34 cellular contexts compared by ENCODE assay signal in the genomic region with DNA sequence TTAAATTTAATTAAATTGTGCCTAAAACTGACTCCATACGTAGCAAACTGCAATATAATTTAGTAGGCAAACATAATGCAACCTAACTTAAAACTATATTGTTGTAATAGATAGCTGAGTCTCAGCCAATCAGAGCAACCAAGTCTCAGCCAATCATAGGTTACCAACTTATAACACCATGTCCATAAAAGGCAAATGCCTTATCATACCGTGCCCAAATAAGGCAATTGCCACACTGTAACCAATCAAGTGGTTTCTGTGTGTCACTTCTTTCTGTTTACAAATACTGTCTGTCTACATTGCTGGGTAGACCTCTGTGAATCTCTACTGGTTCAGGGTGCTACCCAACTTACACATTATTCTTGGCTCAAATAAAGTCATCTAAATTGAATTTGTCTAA.
"Had no signal": no experiment of that assay in that cellular context is flagged by ENCODE, and none has a peak within 500 bp of the region (broad histone marks: within the 10 kb centered on the region; RNA-seq: fewer than 3 reads in every experiment).

No MANE protein-coding gene starts in this region.

- H3K36me3 ChIP-seq: adrenal gland, ascending aorta, brain microvascular endothelial cell, breast epithelium, cardiac muscle cell had no signal

- H3K4me1 ChIP-seq: adrenal gland, ascending aorta, body of pancreas, breast epithelium had no signal

- ATAC-seq: activated naive CD4-positive, alpha-beta T cell treated with anti-CD3 and anti-CD28 coated beads, Interleukin-2, amount 50 U/mL, for 72 hours; activated naive CD8-positive, alpha-beta T cell treated with anti-CD3 and anti-CD28 coated beads, Interleukin-2, amount 50 U/mL, for 24 hours; activated T-cell treated with anti-CD3 and anti-CD28 coated beads, Interleukin-2, amount 50 U/mL, for 4 hours; activated T-cell treated with anti-CD3 and anti-CD28 coated beads, Interleukin-2, amount 50 U/mL, for 72 hours; activated T-helper 17 cell treated with anti-CD3 and anti-CD28 coated beads, Interleukin-2, amount 50 U/mL, for 72 hours; body of pancreas had no signal

- H3K27me3 ChIP-seq: adrenal gland, ascending aorta, body of pancreas, brain microvascular endothelial cell, breast epithelium, cardiac muscle cell had no signal

- H3K27ac ChIP-seq: adrenal gland, ascending aorta, body of pancreas, brain microvascular endothelial cell, breast epithelium, cardiac muscle cell had no signal

- H3K4me3 ChIP-seq: adrenal gland, ascending aorta, body of pancreas, breast epithelium, cardiac muscle cell had no signal

- DNase-seq: activated effector memory CD4-positive, alpha-beta T cell treated with anti-CD3 and anti-CD28 coated beads, Interleukin-2, amount 50 U/mL, for 16 hours; activated effector memory CD4-positive, alpha-beta T cell treated with Interleukin-2 at 50 U/mL for 16 hours; activated gamma-delta T cell; activated gamma-delta T cell treated with Interleukin-2 at 50 U/mL for 16 hours; activated naive CD4-positive, alpha-beta T cell; activated naive CD4-positive, alpha-beta T cell treated with anti-CD3 and anti-CD28 coated beads for 36 hours; activated naive CD4-positive, alpha-beta T cell treated with anti-CD3 and anti-CD28 coated beads, Interleukin-2, amount 10 ng/mL, durations not matched to agents 7 days and 5 days; activated naive CD4-positive, alpha-beta T cell treated with anti-CD3 and anti-CD28 coated beads, Interleukin-2, amount 50 U/mL, for 16 hours; activated naive CD4-positive, alpha-beta T cell treated with Interleukin-2 at 50 U/mL for 16 hours; activated naive CD8-positive, alpha-beta T cell treated with anti-CD3 and anti-CD28 coated beads for 36 hours; activated naive CD8-positive, alpha-beta T cell treated with anti-CD3 and anti-CD28 coated beads, Interleukin-2, amount 10 ng/mL, durations not matched to agents 7 days and 5 days; activated naive CD8-positive, alpha-beta T cell treated with anti-CD3 and anti-CD28 coated beads, Interleukin-2, amount 50 U/mL, for 24 hours; activated T-cell treated with anti-CD3 and anti-CD28 coated beads, Interleukin-2, amount 50 U/mL, for 1 hour; activated T-cell treated with anti-CD3 and anti-CD28 coated beads, Interleukin-2, amount 50 U/mL, for 24 hours; activated T-cell treated with anti-CD3 and anti-CD28 coated beads, Interleukin-2, amount 50 U/mL, for 4 hours; activated T-cell treated with anti-CD3 and anti-CD28 coated beads, Interleukin-2, amount 50 U/mL, for 48 hours; activated T-cell treated with anti-CD3 and anti-CD28 coated beads, Interleukin-2, amount 50 U/mL, for 72 hours; adrenal gland; amniotic stem cell; amygdala; anterior cingulate cortex; aorta; body of pancreas; brain microvascular endothelial cell; caudate nucleus; central memory CD4-positive, alpha-beta T cell; cerebellar nuclear complex had no signal

- H3K9me3 ChIP-seq: adrenal gland, ascending aorta, breast epithelium had no signal

- FAIRE-seq: astrocyte, bronchial epithelial cell had no signal
